ENCODE assay signal across 16 cellular contexts in genomic region chr4:102578270-102578669, GRCh38.
A peak's percentile ranks its signal among the peaks of the same experiment; 100 is the strongest.
DNase-seq lines count a peak whose midpoint lies in the region; ATAC-seq, FAIRE-seq and TF ChIP-seq lines count a peak whose summit lies in the region.
"Had no signal": no experiment of that assay in that cellular context is flagged by ENCODE, and none has a peak within 500 bp of the region (broad histone marks: within the 10 kb centered on the region; RNA-seq: fewer than 3 reads in every experiment).

No MANE protein-coding gene starts in this region.

- no peak overlapping the region for H3K14ac ChIP-seq in H1 (ENCODE audit: insufficient read length)

- H3K27me3 Mint-ChIP-seq in CD4-positive, alpha-beta memory T cell, result no peaks in the 10 kb centered on the region
- H3K27me3 Mint-ChIP-seq in activated CD8-positive, alpha-beta T cell treated with anti-CD3 and anti-CD28 coated beads for 36 hours, result no peaks in the 10 kb centered on the region

- no peaks in the 10 kb centered on the region for H3K9me3 Mint-ChIP-seq in CD4-positive, alpha-beta memory T cell
- no peaks in the 10 kb centered on the region for H3K9me3 Mint-ChIP-seq in activated CD8-positive, alpha-beta T cell treated with anti-CD3 and anti-CD28 coated beads for 36 hours

- H3K9ac ChIP-seq in ES-I3 (ENCODE audit: low read depth, low read length) (peak overlapping the region; percentile 14; the same call in 1 of the 2 replicates), H1 (replicated peaks in 1 of 4; ENCODE audit: extremely low read depth in 1 of 4, low read depth in 3 of 4, low read length in 3 of 4) (no peak overlapping the region)

- no peaks in the 10 kb centered on the region for H4K20me1 ChIP-seq in H1 (replicated peaks in 1 of 2; ENCODE audit: control insufficient read depth in 1 of 2, insufficient read depth in 2 of 2, low read length in 2 of 2)

- no peak for TF ChIP-seq POLR2A in H1 (IDR thresholded peaks at IDR 0.05; ENCODE audit: control extremely low read depth in 1 of 2, low read depth in 2 of 2, low read length in 2 of 2)
- TF ChIP-seq POLR2A in upper lobe of left lung (IDR thresholded peaks at IDR 0.05), result no peak

- H3K18ac ChIP-seq in H1 (ENCODE audit: extremely low read depth, low read length), result no peak overlapping the region

- TF ChIP-seq EP300 in H1 (IDR thresholded peaks at IDR 0.05; ENCODE audit: borderline replicate concordance in 1 of 2, low read depth in 2 of 2, low read length in 2 of 2), result no peak
- TF ChIP-seq EP300 in upper lobe of left lung (IDR thresholded peaks at IDR 0.05), result no peak

- CTCF ChIA-PET in CD4-positive, alpha-beta memory T cell (lab: Charles Lee; ENCODE audit: partially characterized antibody), result interaction anchor here (0.7 to 3.2 kb wide), 12 partner anchors 9 to 130 kb away, joined by 3 to 24 read pairs (median 4); no protein-coding TSS in a partner anchor
- CTCF ChIA-PET in activated CD8-positive, alpha-beta T cell treated with anti-CD3 and anti-CD28 coated beads for 36 hours (lab: Charles Lee), result interaction anchor here (0.6 to 2.6 kb wide), 8 partner anchors 9 to 232 kb away, joined by 3 to 10 read pairs (median 5); no protein-coding TSS in a partner anchor
- CTCF ChIA-PET in H1 (lab: Charles Lee; ENCODE audit: partially characterized antibody), result interaction anchor here (0.6 to 2.9 kb wide), 31 partner anchors 10 to 430 kb away, joined by 3 to 18 read pairs (median 5); partner anchors contain the start of gene NFKB1

- no peak overlapping the region for H3K4me3 ChIP-seq in CD4-positive, alpha-beta memory T cell (ENCODE audit: low read length in 2 of 2)
- H3K4me3 ChIP-seq in H1 (ENCODE audit: extremely low read depth in 1 of 4, insufficient read depth in 2 of 4, low read depth in 3 of 4, low read length in 4 of 4), result no peak overlapping the region
- no peak overlapping the region for H3K4me3 ChIP-seq in upper lobe of left lung
- H3K4me3 ChIP-seq: PC-9, SK-N-MC had no signal

- POLR2A ChIA-PET in CD4-positive, alpha-beta memory T cell (lab: Charles Lee; ENCODE audit: partially characterized antibody), result interaction anchor here (0.6 to 2.2 kb wide), 5 partner anchors 11 to 52 kb away, joined by 3 to 6 read pairs (median 5); no protein-coding TSS in a partner anchor
- POLR2A ChIA-PET in activated CD8-positive, alpha-beta T cell treated with anti-CD3 and anti-CD28 coated beads for 36 hours (lab: Charles Lee), result interaction anchor here (1.1 to 1.2 kb wide), 2 partner anchors 19 to 73 kb away, joined by 3 read pairs; no protein-coding TSS in a partner anchor
- POLR2A ChIA-PET in H1 (lab: Charles Lee; ENCODE audit: partially characterized antibody), result no interaction called here

- H3K9me3 ChIP-seq in CD4-positive, alpha-beta memory T cell (ENCODE audit: control insufficient read depth in 1 of 2, low read length in 2 of 2), result no peaks in the 10 kb centered on the region
- H3K9me3 ChIP-seq in ES-I3 (ENCODE audit: control insufficient read depth, insufficient read depth, low read length) (no peaks in the 10 kb centered on the region), H1 (ENCODE audit: insufficient read depth in 2 of 2, low read depth in 1 of 2, low read length in 1 of 2) (no peaks in the 10 kb centered on the region), upper lobe of left lung (no peaks in the 10 kb centered on the region)
- H3K9me3 ChIP-seq: BE2C had no signal

- 0 out of 2 replicates have a peak overlapping the region, but pooled peaks have one; percentile 46 for H2AFZ ChIP-seq in H1 (ENCODE audit: low read length)
- H2AFZ ChIP-seq: PC-9 had no signal

- H2AK5ac ChIP-seq in H1 (ENCODE audit: low read depth, low read length), result no peak overlapping the region

- H2BK20ac ChIP-seq in H1 (ENCODE audit: low read length), result no peak overlapping the region

- no peaks in the 10 kb centered on the region for H3K79me1 ChIP-seq in H1 (ENCODE audit: low read depth, low read length)

- no peak overlapping the region for H2BK12ac ChIP-seq in H1 (ENCODE audit: low read depth, low read length)

- H3K36me3 ChIP-seq in CD4-positive, alpha-beta memory T cell (ENCODE audit: insufficient read depth, low read length), result peaks cover 26% of the 10 kb centered on the region
- H3K36me3 ChIP-seq in ES-I3 (ENCODE audit: insufficient read depth, low read length) (no peaks in the 10 kb centered on the region), H1 (ENCODE audit: control insufficient read depth in 2 of 4, insufficient read depth in 4 of 4, low read length in 3 of 4) (no peaks in the 10 kb centered on the region), upper lobe of left lung (peaks cover 3 to 60% (median 31%) of the 10 kb centered on the region in 4 donors)

- peak overlapping the region in 2 of 8 donors; percentile 4 to 35 for H3K4me3 Mint-ChIP-seq in CD4-positive, alpha-beta memory T cell
- no peak overlapping the region for H3K4me3 Mint-ChIP-seq in activated CD8-positive, alpha-beta T cell treated with anti-CD3 and anti-CD28 coated beads for 36 hours

- no peak overlapping the region for H2BK120ac ChIP-seq in H1 (replicated peaks; ENCODE audit: low read depth, low read length)

- ATAC-seq in activated CD8-positive, alpha-beta T cell treated with anti-CD3 and anti-CD28 coated beads for 36 hours, result no peak
- no peak for ATAC-seq in upper lobe of left lung (ENCODE audit: low FRiP score in 2 of 2)

- H3K79me2 ChIP-seq in H1 (ENCODE audit: control insufficient read depth in 1 of 2, insufficient read depth in 2 of 2, low read length in 2 of 2), result no peaks in the 10 kb centered on the region

- H4K91ac ChIP-seq in H1 (replicated peaks; ENCODE audit: insufficient read length, low read length), result no peak overlapping the region

- no peaks in the 10 kb centered on the region for H3K27me3 ChIP-seq in CD4-positive, alpha-beta memory T cell (ENCODE audit: insufficient read depth, low read length)
- H3K27me3 ChIP-seq in H1 (replicated peaks in 1 of 4; ENCODE audit: control insufficient read depth in 3 of 4, extremely low read depth in 1 of 4, insufficient read depth in 3 of 4, low read length in 3 of 4) (no peaks in the 10 kb centered on the region; a peak in 1 of 7 replicates), upper lobe of left lung (no peaks in the 10 kb centered on the region)
- H3K27me3 ChIP-seq: BE2C had no signal

- H2BK15ac ChIP-seq in H1 (ENCODE audit: low read length), result no peak overlapping the region

- peaks cover 48 to 66% of the 10 kb centered on the region in 2 donors for H3K36me3 Mint-ChIP-seq in CD4-positive, alpha-beta memory T cell
- peaks cover 78% of the 10 kb centered on the region for H3K36me3 Mint-ChIP-seq in activated CD8-positive, alpha-beta T cell treated with anti-CD3 and anti-CD28 coated beads for 36 hours (ENCODE audit: low read depth)

- H4K5ac ChIP-seq in H1 (ENCODE audit: insufficient read length, low read depth, low read length), result no peak overlapping the region

- peaks cover 58 to 83% (median 65%) of the 10 kb centered on the region in 4 donors for H3K4me1 Mint-ChIP-seq in CD4-positive, alpha-beta memory T cell
- H3K4me1 Mint-ChIP-seq in activated CD8-positive, alpha-beta T cell treated with anti-CD3 and anti-CD28 coated beads for 36 hours (ENCODE audit: low read depth), result peaks cover 74% of the 10 kb centered on the region

- TF ChIP-seq RAD21 in H1 (IDR thresholded peaks at IDR 0.05 in 1 of 2, conservative IDR thresholded peaks at IDR 0.05 in 1 of 2; ENCODE audit: low read depth in 2 of 2, low read length in 2 of 2), result no peak

- H3K4ac ChIP-seq in H1 (replicated peaks; ENCODE audit: insufficient read length, low read depth, low read length), result no peak overlapping the region

- DNase-seq in CD4-positive, alpha-beta memory T cell, result no peak
- no peak for DNase-seq in activated CD8-positive, alpha-beta T cell treated with anti-CD3 and anti-CD28 coated beads for 36 hours
- DNase-seq in H1 (ENCODE audit: low read depth in 1 of 2, low spot score in 2 of 2) (no peak), NCI-H69 (lab: John Stamatoyannopoulos, UW) (no peak), upper lobe of left lung (no peak), DMS153 treated with DMSO at 0.1 percent for 48 hours (lab: John Stamatoyannopoulos, UW; ENCODE audit: unreplicated experiment) (no peak)
- DNase-seq: BE2C, DMS153, NCI-H1048, NCI-H1694, NCI-H2107, NCI-H226, NCI-H526, PC-9 had no signal

- no peak overlapping the region for H3K27ac ChIP-seq in CD4-positive, alpha-beta memory T cell (ENCODE audit: low read depth, low read length)
- no peak overlapping the region for H3K27ac ChIP-seq in H1 (ENCODE audit: low read depth, low read length)
- no peak overlapping the region for H3K27ac ChIP-seq in upper lobe of left lung
- H3K27ac ChIP-seq: PC-9, SK-N-MC had no signal

- peak overlapping the region; percentile 31 to 78 (median 37) for H3K27ac Mint-ChIP-seq in CD4-positive, alpha-beta memory T cell
- peak overlapping the region; percentile 63 for H3K27ac Mint-ChIP-seq in activated CD8-positive, alpha-beta T cell treated with anti-CD3 and anti-CD28 coated beads for 36 hours

- H2BK5ac ChIP-seq in H1 (ENCODE audit: low read depth, low read length), result no peak overlapping the region

- WGBS in H1 (ENCODE audit: extremely low coverage in 1 of 2, insufficient coverage in 1 of 2, insufficient read length in 1 of 2, insufficient replicate concordance in 2 of 2, low coverage in 1 of 2, low lambda C conversion rate in 2 of 2, missing lambda C conversion rate in 1 of 2), 2 experiments, result 86% methylated on average over 3 of the region's 3 CpGs; no CpG with 5 or more reads in 1 of the 2 experiments
- 66 to 85% methylated on average over 3 of the region's 3 CpGs for WGBS in upper lobe of left lung, 2 donors

- H3K4me2 ChIP-seq in H1 (ENCODE audit: insufficient read depth in 1 of 2, low read depth in 2 of 2, low read length in 2 of 2), result no peak overlapping the region; a peak in 1 of 4 replicates
- H3K4me2 ChIP-seq: PC-9 had no signal

- no peaks in the 10 kb centered on the region for H3K23me2 ChIP-seq in H1 (ENCODE audit: low read depth, low read length)

- H3K56ac ChIP-seq in H1 (replicated peaks; ENCODE audit: insufficient read length, low read depth, low read length), result no peak overlapping the region

- no peak for FAIRE-seq in H1 (lab: Jason Lieb, UNC)

- no peak overlapping the region for H4K8ac ChIP-seq in H1 (ENCODE audit: extremely low read depth, insufficient read depth, low read length)

- no peak overlapping the region for H3K23ac ChIP-seq in H1 (ENCODE audit: insufficient read length)

- TF ChIP-seq CTCF in activated CD8-positive, alpha-beta T cell treated with anti-CD3 and anti-CD28 coated beads for 36 hours (IDR thresholded peaks at IDR 0.05), result no peak
- TF ChIP-seq CTCF in H1 (IDR thresholded peaks at IDR 0.05; ENCODE audit: control extremely low read depth in 1 of 3, insufficient read depth in 1 of 3, low read depth in 1 of 3, low read length in 3 of 3) (no peak), upper lobe of left lung (IDR thresholded peaks at IDR 0.05) (no peak)

- intact Hi-C loops in CD4-positive, alpha-beta memory T cell (cut with micrococcal nuclease), result loop anchor here (5.0 kb wide), 1 partner anchor 34 kb away; no protein-coding TSS in a partner anchor
- intact Hi-C loops in activated CD8-positive, alpha-beta T cell treated with anti-CD3 and anti-CD28 coated beads for 36 hours (cut with micrococcal nuclease), result no loop called here

- peaks cover 48% of the 10 kb centered on the region for H3K4me1 ChIP-seq in CD4-positive, alpha-beta memory T cell (ENCODE audit: insufficient read depth, low read length)
- H3K4me1 ChIP-seq in ES-I3 (ENCODE audit: insufficient read depth, low read length), result peaks cover 15% of the 10 kb centered on the region
- no peaks in the 10 kb centered on the region; a peak in 1 of 7 replicates for H3K4me1 ChIP-seq in H1 (replicated peaks in 1 of 4; ENCODE audit: control insufficient read depth in 3 of 4, insufficient read depth in 4 of 4, low read length in 3 of 4)
- peaks cover 7 to 17% (median 11%) of the 10 kb centered on the region in 4 donors for H3K4me1 ChIP-seq in upper lobe of left lung
- H3K4me1 ChIP-seq: BE2C had no signal
